Comparison of ENCODE assay signal across 31 cellular contexts in the genomic region with DNA sequence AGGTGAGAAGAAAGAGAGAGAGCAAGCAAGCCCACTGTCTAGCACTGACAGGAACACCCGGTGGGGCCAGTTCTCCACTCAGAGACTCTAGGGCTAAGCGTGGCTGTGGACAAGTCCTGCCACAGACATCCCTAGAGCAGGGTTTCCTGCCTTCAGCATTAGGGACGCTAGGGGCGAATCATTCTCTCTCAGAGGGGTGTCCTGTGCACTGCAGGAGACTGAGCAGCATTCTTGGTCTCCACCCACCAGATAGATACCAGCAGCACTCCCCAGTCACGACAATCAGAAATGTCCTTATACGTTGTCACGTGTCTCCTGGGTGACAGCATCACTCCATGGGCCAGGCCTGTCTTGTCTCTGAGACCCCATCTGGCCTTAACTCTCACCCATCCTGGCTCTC. TPM values are rescaled to one million over a fixed set of nuclear protein-coding genes. Genes with fewer than 3 reads are reported as not detected.
DNase-seq lines count a peak whose midpoint lies in the region; ATAC-seq, FAIRE-seq and TF ChIP-seq lines count a peak whose summit lies in the region.
"Had no signal": no experiment of that assay in that cellular context is flagged by ENCODE, and none has a peak within 500 bp of the region (broad histone marks: within the 10 kb centered on the region; RNA-seq: fewer than 3 reads in every experiment).

No MANE protein-coding gene starts in this region.

- H2AFZ ChIP-seq in K562 (ENCODE audit: low read depth, low read length) (no peak overlapping the region), MM.1S (ENCODE audit: low read length) (no peak overlapping the region)

- no peaks in the 10 kb centered on the region for H3K36me3 Mint-ChIP-seq in stimulated activated memory B cell treated with anti-CD40 and anti-IgM and Interleukin-4, amounts not matched to agents 10 μg/mL and 1 μg/mL and 100 μg/mL, for 72 hours
- H3K36me3 Mint-ChIP-seq in T-cell: no peaks in the 10 kb centered on the region

- peak; percentile 28 for ATAC-seq in stimulated activated naive CD8-positive, alpha-beta T cell treated with anti-CD3 and anti-CD28 coated beads, Interleukin-15, amount 100 ng/mL, for 72 hours
- ATAC-seq in stimulated activated naive CD8-positive, alpha-beta T cell treated with anti-CD3 and anti-CD28 coated beads, Interleukin-15, Interleukin-2, amounts not matched to agents 100 U/mL and 50 U/mL, for 24 hours: no peak
- ATAC-seq in K562 (peak; percentile 65), GM21367 (IDR thresholded peaks at IDR 0.05; ENCODE audit: unreplicated experiment) (no peak), T-cell (replicated peaks in 1 of 4) (no peak)
- peak; percentile 51 for ATAC-seq in stimulated activated memory B cell treated with anti-CD40 and anti-IgM and Interleukin-4, amounts not matched to agents 10 μg/mL and 1 μg/mL and 100 μg/mL, for 72 hours

- CTCF ChIA-PET in K562 (lab: Yijun Ruan, JAX; ENCODE audit: low intra/inter-chr PET ratio) (no interaction called here), T-cell (lab: Charles Lee) (interaction anchor here in 1 of 2 donors (0.6 kb wide), 1 partner anchor 249 kb away, joined by 4 read pairs; no protein-coding TSS in a partner anchor)

- H3K27ac Mint-ChIP-seq in stimulated activated naive CD8-positive, alpha-beta T cell treated with anti-CD3 and anti-CD28 coated beads, Interleukin-15, amount 100 ng/mL, for 72 hours: peak overlapping the region in 1 of 2 donors; percentile 37
- no peak overlapping the region for H3K27ac Mint-ChIP-seq in stimulated activated memory B cell treated with anti-CD40 and anti-IgM and Interleukin-4, amounts not matched to agents 10 μg/mL and 1 μg/mL and 100 μg/mL, for 72 hours
- no peak overlapping the region for H3K27ac Mint-ChIP-seq in T-cell
- H3K27ac Mint-ChIP-seq: CD4-positive, alpha-beta T cell had no signal

- DNase-seq in stimulated activated naive CD8-positive, alpha-beta T cell treated with anti-CD3 and anti-CD28 coated beads, Interleukin-15, amount 100 ng/mL, for 72 hours: no peak
- DNase-seq in stimulated activated naive CD8-positive, alpha-beta T cell treated with anti-CD3 and anti-CD28 coated beads, Interleukin-15, Interleukin-2, amounts not matched to agents 100 U/mL and 50 U/mL, for 24 hours: no peak
- peak; percentile 4 for DNase-seq in OCI-M1 (lab: John Stamatoyannopoulos, UW)
- no peak for DNase-seq in K562 (ENCODE audit: extremely low read depth in 1 of 4, low spot score in 3 of 4)
- DNase-seq in MM.1S: no peak
- no peak for DNase-seq in T-cell
- DNase-seq: AML-193; CD4-positive, alpha-beta T cell; COR-L47; DMS79 treated with DMSO at 0.1 percent for 48 hours; GF-D8; HCEC 1CT; IMR-90; NCI-H1105 treated with DMSO at 0.1 percent for 48 hours; NCI-H146; NCI-H2029; NCI-H446; NCI-H524 treated with DMSO at 0.1 percent for 48 hours; NCI-H82; NK-92 treated with Interleukin-12 subunit alpha and Interleukin-12 subunit beta, amount 100 ng/mL, for 24 hours; SIG-M5 had no signal

- BruUV-seq in K562 (replicated peaks; lab: Mats Ljungman, UMichigan): no TSS peak

- no peak for TF ChIP-seq EP300 in K562 (IDR thresholded peaks at IDR 0.05; ENCODE audit: low read length)

- H3K4me1 Mint-ChIP-seq in stimulated activated naive CD8-positive, alpha-beta T cell treated with anti-CD3 and anti-CD28 coated beads, Interleukin-15, amount 100 ng/mL, for 72 hours: no peaks in the 10 kb centered on the region
- H3K4me1 Mint-ChIP-seq in stimulated activated memory B cell treated with anti-CD40 and anti-IgM and Interleukin-4, amounts not matched to agents 10 μg/mL and 1 μg/mL and 100 μg/mL, for 72 hours: peaks cover 7% of the 10 kb centered on the region
- peaks cover 5 to 27% (median 23%) of the 10 kb centered on the region in 3 donors for H3K4me1 Mint-ChIP-seq in T-cell

- no peak for TF ChIP-seq POLR2A in K562 (conservative IDR thresholded peaks at IDR 0.05)

- H3K27me3 Mint-ChIP-seq in stimulated activated naive CD8-positive, alpha-beta T cell treated with anti-CD3 and anti-CD28 coated beads, Interleukin-15, amount 100 ng/mL, for 72 hours: peaks cover 8% of the 10 kb centered on the region
- H3K27me3 Mint-ChIP-seq in stimulated activated memory B cell treated with anti-CD40 and anti-IgM and Interleukin-4, amounts not matched to agents 10 μg/mL and 1 μg/mL and 100 μg/mL, for 72 hours: peaks cover 62% of the 10 kb centered on the region
- H3K27me3 Mint-ChIP-seq in T-cell: peaks cover 9% of the 10 kb centered on the region in 2 donors

- H3K9ac ChIP-seq in K562 (ENCODE audit: insufficient read depth in 1 of 2, low read depth in 2 of 2, low read length in 2 of 2) (no peak overlapping the region), MM.1S (ENCODE audit: low read length) (no peak overlapping the region)
- H3K9ac ChIP-seq: BLaER1 treated with 17β-estradiol and CSF1 and Interleukin-3, amounts not matched to agents 10 nM and 100 nM; KMS-11 had no signal

- in situ Hi-C loops in K562 (cut with MboI): no loop called here

- H3K27ac ChIP-seq in K562 (ENCODE audit: extremely low read depth, low read depth, low read length) (no peak overlapping the region), MM.1S (ENCODE audit: low read length) (no peak overlapping the region)
- H3K27ac ChIP-seq: BLaER1 treated with 17β-estradiol and CSF1 and Interleukin-3, amounts not matched to agents 10 nM and 100 nM; KMS-11; RWPE1; SK-N-MC had no signal

- WGBS in K562 (ENCODE audit: insufficient coverage, low coverage, missing lambda C conversion rate): 0% methylated on average over 7 of the region's 7 CpGs

- H3K9me3 ChIP-seq in K562 (replicated peaks; ENCODE audit: control insufficient read depth, insufficient read depth, low read depth, low read length) (no peaks in the 10 kb centered on the region), MM.1S (replicated peaks; ENCODE audit: insufficient read depth, low read length) (no peaks in the 10 kb centered on the region)
- H3K9me3 ChIP-seq: BLaER1 treated with 17β-estradiol and CSF1 and Interleukin-3, amounts not matched to agents 10 nM and 100 nM had no signal

- H4K20me1 ChIP-seq in K562 (replicated peaks; ENCODE audit: control insufficient read depth, insufficient read depth, low read length) (peaks cover 4% of the 10 kb centered on the region; the same call in 1 of the 2 replicates), MM.1S (ENCODE audit: insufficient read depth, low read length) (no peaks in the 10 kb centered on the region)
- H4K20me1 ChIP-seq: BLaER1 treated with 17β-estradiol and CSF1 and Interleukin-3, amounts not matched to agents 10 nM and 100 nM had no signal

- H3K79me2 ChIP-seq in K562 (ENCODE audit: control insufficient read depth, insufficient read depth, low read length) (no peaks in the 10 kb centered on the region), MM.1S (ENCODE audit: low read length) (no peaks in the 10 kb centered on the region)

- no peak overlapping the region for H3K4me2 ChIP-seq in K562 (ENCODE audit: insufficient read depth, low read length)
- H3K4me2 ChIP-seq in MM.1S (ENCODE audit: low read depth, low read length): no peak overlapping the region
- H3K4me2 ChIP-seq: BLaER1 treated with 17β-estradiol and CSF1 and Interleukin-3, amounts not matched to agents 10 nM and 100 nM; KMS-11 had no signal

- H3K4me3 Mint-ChIP-seq in stimulated activated naive CD8-positive, alpha-beta T cell treated with anti-CD3 and anti-CD28 coated beads, Interleukin-15, amount 100 ng/mL, for 72 hours: no peak overlapping the region
- H3K4me3 Mint-ChIP-seq in stimulated activated memory B cell treated with anti-CD40 and anti-IgM and Interleukin-4, amounts not matched to agents 10 μg/mL and 1 μg/mL and 100 μg/mL, for 72 hours: no peak overlapping the region
- H3K4me3 Mint-ChIP-seq in T-cell: peak overlapping the region in 1 of 3 donors; percentile 6
- H3K4me3 Mint-ChIP-seq: CD4-positive, alpha-beta T cell had no signal

- H3K4me1 ChIP-seq in K562 (replicated peaks in 1 of 2; ENCODE audit: control insufficient read depth in 2 of 2, insufficient read depth in 2 of 2, low read length in 2 of 2) (no peaks in the 10 kb centered on the region; a peak in 1 of 5 replicates), MM.1S (ENCODE audit: low read length) (no peaks in the 10 kb centered on the region)

- H3K4me3 ChIP-seq in K562: no peak overlapping the region
- H3K4me3 ChIP-seq in MM.1S (ENCODE audit: low read length): no peak overlapping the region
- H3K4me3 ChIP-seq: BLaER1 treated with 17β-estradiol and CSF1 and Interleukin-3, amounts not matched to agents 10 nM and 100 nM; SK-N-MC had no signal

- no peaks in the 10 kb centered on the region for H3F3A ChIP-seq in MM.1S (ENCODE audit: insufficient read depth, low read length)

- intact Hi-C loops in K562 (cut with micrococcal nuclease): loop anchor here (2.0 kb wide), 1 partner anchor 55 kb away; no protein-coding TSS in a partner anchor

- no peaks in the 10 kb centered on the region for H3K9me2 ChIP-seq in MM.1S (replicated peaks; ENCODE audit: insufficient read depth, low read length)

- H3K9me1 ChIP-seq in K562 (ENCODE audit: control insufficient read depth, insufficient read depth, low read length): no peaks in the 10 kb centered on the region

- H3K9me3 Mint-ChIP-seq in stimulated activated naive CD8-positive, alpha-beta T cell treated with anti-CD3 and anti-CD28 coated beads, Interleukin-15, amount 100 ng/mL, for 72 hours: no peaks in the 10 kb centered on the region
- no peaks in the 10 kb centered on the region for H3K9me3 Mint-ChIP-seq in stimulated activated memory B cell treated with anti-CD40 and anti-IgM and Interleukin-4, amounts not matched to agents 10 μg/mL and 1 μg/mL and 100 μg/mL, for 72 hours
- no peaks in the 10 kb centered on the region for H3K9me3 Mint-ChIP-seq in T-cell
- H3K9me3 Mint-ChIP-seq: CD4-positive, alpha-beta T cell had no signal

- peak in 1 of 2 experiments; percentile 18; a peak in 1 of 4 replicates for TF ChIP-seq RAD21 in K562 (CRISPR knock-in tag; conservative IDR thresholded peaks at IDR 0.05 in 1 of 2, IDR thresholded peaks at IDR 0.05 in 1 of 2)

- POLR2A ChIA-PET in K562 (lab: Yijun Ruan, JAX) (no interaction called here), T-cell (lab: Charles Lee) (no interaction called here)

- no peaks in the 10 kb centered on the region for H3K36me3 ChIP-seq in K562 (ENCODE audit: control insufficient read depth, insufficient read depth, low read length)
- no peaks in the 10 kb centered on the region for H3K36me3 ChIP-seq in MM.1S (replicated peaks; ENCODE audit: insufficient read depth, low read length)
- H3K36me3 ChIP-seq: BLaER1 treated with 17β-estradiol and CSF1 and Interleukin-3, amounts not matched to agents 10 nM and 100 nM had no signal

- FAIRE-seq in K562 (lab: Jason Lieb, UNC): no peak
- FAIRE-seq: GM12891, H1 had no signal

- H3K27me3 ChIP-seq in K562 (ENCODE audit: control insufficient read depth in 2 of 2, insufficient read depth in 2 of 2, low read length in 2 of 2): peaks cover 10 to 30% of the 10 kb centered on the region in 2 experiments; a peak in 4 of 5 replicates
- peaks cover 71% of the 10 kb centered on the region for H3K27me3 ChIP-seq in MM.1S (replicated peaks; ENCODE audit: insufficient read depth, low read length)
- H3K27me3 ChIP-seq: BLaER1 treated with 17β-estradiol and CSF1 and Interleukin-3, amounts not matched to agents 10 nM and 100 nM had no signal

- TF ChIP-seq CTCF in K562 (IDR thresholded peaks at IDR 0.05 in 2 of 3, conservative IDR thresholded peaks at IDR 0.05 in 1 of 3; ENCODE audit: insufficient read depth in 2 of 3, low read depth in 1 of 3, low read length in 3 of 3): no peak
- no peak for TF ChIP-seq CTCF in MM.1S (IDR thresholded peaks at IDR 0.05; ENCODE audit: low read length)

RNA-seq across cellular contexts. Expression of gene OR10H1, which starts 1.5 kb away (rescaled TPM):
- not detected in 2 replicates for total RNA-seq in K562 (2011; cell fraction: chromatin; rRNA removed; ENCODE audit: low replicate concordance)
- total RNA-seq in K562 (2011; cell fraction: nucleolus; rRNA removed): not detected in 2 replicates
- not detected in 2 replicates for total RNA-seq in K562 (2011; cell fraction: nucleoplasm; rRNA removed)
- total RNA-seq in K562 (2014; rRNA removed) (not detected in 2 replicates), K562 (2014; rRNA removed; fragmentation: Illumina TruSeq; extraction: Trizol) (not detected in 2 replicates), K562 (2015; rRNA removed; fragmentation: Illumina TruSeq; extraction: Trizol) (not detected in 2 replicates), K562 (2021) (not detected in 2 replicates), T-cell (under 1 TPM in 1 of 5 donors, not detected in 4; 0.16 TPM)
- polyA plus RNA-seq in K562 (2011; rRNA removed) (not detected in 2 replicates), K562 (2014; fragmentation: Illumina TruSeq; extraction: Trizol) (not detected in 2 replicates), K562 (2014; fragmentation: Nextera tagmentation; extraction: Ambion mirVana) (not detected), K562 (2014; rRNA removed) (not detected in 2 replicates)
- not detected in 2 replicates for polyA plus RNA-seq in K562 (2011; cell fraction: cytosol; rRNA removed)
- not detected in 2 replicates for polyA plus RNA-seq in K562 (2011; cell fraction: nucleus; rRNA removed)
- polyA plus RNA-seq in K562 (2012): not detected in 2 replicates
- polyA minus RNA-seq in K562 (2011; rRNA and poly(A)+ RNA removed): not detected in 2 replicates
- not detected in 2 replicates for polyA minus RNA-seq in K562 (2011; cell fraction: cytosol; rRNA and poly(A)+ RNA removed)
- not detected in 2 replicates for polyA minus RNA-seq in K562 (2011; cell fraction: nucleus; rRNA and poly(A)+ RNA removed)
- total RNA-seq: A172, H1, IMR-90 had no signal
- polyA plus RNA-seq: AG04450, H1, IMR-90 had no signal

RNA-seq across cellular contexts. Expression of gene OR10H5, which starts 26.5 kb away (rescaled TPM):
- not detected in 2 replicates for total RNA-seq in K562 (2011; cell fraction: chromatin; rRNA removed; ENCODE audit: low replicate concordance)
- not detected in 2 replicates for total RNA-seq in K562 (2011; cell fraction: nucleolus; rRNA removed)
- total RNA-seq in K562 (2011; cell fraction: nucleoplasm; rRNA removed): not detected in 2 replicates
- total RNA-seq in K562 (2014; rRNA removed): not detected in 2 replicates
- not detected in 2 replicates for total RNA-seq in K562 (2014; rRNA removed; fragmentation: Illumina TruSeq; extraction: Trizol)
- total RNA-seq in K562 (2015; rRNA removed; fragmentation: Illumina TruSeq; extraction: Trizol): not detected in 2 replicates
- not detected in 2 replicates for total RNA-seq in K562 (2021)
- not detected in 2 replicates for polyA plus RNA-seq in K562 (2011; rRNA removed)
- polyA plus RNA-seq in K562 (2011; cell fraction: cytosol; rRNA removed): not detected in 2 replicates
- not detected in 2 replicates for polyA plus RNA-seq in K562 (2011; cell fraction: nucleus; rRNA removed)
- polyA plus RNA-seq in K562 (2012): 0.01 TPM in 2 replicates
- not detected in 2 replicates for polyA plus RNA-seq in K562 (2014; fragmentation: Illumina TruSeq; extraction: Trizol)
- not detected for polyA plus RNA-seq in K562 (2014; fragmentation: Nextera tagmentation; extraction: Ambion mirVana)
- polyA plus RNA-seq in K562 (2014; rRNA removed): not detected in 2 replicates
- not detected in 2 replicates for polyA minus RNA-seq in K562 (2011; rRNA and poly(A)+ RNA removed)
- not detected in 2 replicates for polyA minus RNA-seq in K562 (2011; cell fraction: cytosol; rRNA and poly(A)+ RNA removed)
- not detected in 2 replicates for polyA minus RNA-seq in K562 (2011; cell fraction: nucleus; rRNA and poly(A)+ RNA removed)
- total RNA-seq in T-cell: not detected
- total RNA-seq: A172; CD4-positive, alpha-beta T cell; H1; IMR-90 had no signal
- polyA plus RNA-seq: AG04450, H1, IMR-90 had no signal

Comparison
In these comparisons a context has a peak if more than half of its experiments do, and no peak if none do; other contexts are left out.
1. ATAC-seq: peak in stimulated activated naive CD8-positive, alpha-beta T cell treated with anti-CD3 and anti-CD28 coated beads, Interleukin-15, amount 100 ng/mL, for 72 hours (single experiment), K562 (single experiment) and stimulated activated memory B cell treated with anti-CD40 and anti-IgM and Interleukin-4, amounts not matched to agents 10 μg/mL and 1 μg/mL and 100 μg/mL, for 72 hours (single experiment); none in stimulated activated naive CD8-positive, alpha-beta T cell treated with anti-CD3 and anti-CD28 coated beads, Interleukin-15, Interleukin-2, amounts not matched to agents 100 U/mL and 50 U/mL, for 24 hours (single experiment), GM21367 (single experiment) and T-cell (0 of 4).